25 cellular contexts compared by ENCODE assay signal in genomic region chr21:21052672-21053071, GRCh38.
"Had no signal": no experiment of that assay in that cellular context is flagged by ENCODE, and none has a peak within 500 bp of the region (broad histone marks: within the 10 kb centered on the region; RNA-seq: fewer than 3 reads in every experiment).

No MANE protein-coding gene starts in this region.

- DNase-seq: activated B cell treated with CpG ODN at 0.5 μM for 24 hours; activated CD4-positive, alpha-beta memory T cell treated with anti-CD3 and anti-CD28 coated beads for 36 hours; activated CD4-positive, alpha-beta T cell treated with anti-CD3 and anti-CD28 coated beads for 36 hours; activated CD4-positive, alpha-beta T cell treated with anti-CD3 and anti-CD28 coated beads, Interleukin-2, amount 10 ng/mL, durations not matched to agents 24 days and 14 days; activated CD8-positive, alpha-beta memory T cell treated with anti-CD3 and anti-CD28 coated beads, Interleukin-2, amount 10 ng/mL, durations not matched to agents 7 days and 5 days; activated CD8-positive, alpha-beta memory T cell treated with anti-CD3 and anti-CD28 coated beads, Interleukin-2, amount 50 U/mL, for 4 hours; activated CD8-positive, alpha-beta T cell treated with anti-CD3 and anti-CD28 coated beads, Interleukin-2, amount 10 ng/mL, durations not matched to agents 7 days and 5 days; activated effector memory CD4-positive, alpha-beta T cell treated with anti-CD3 and anti-CD28 coated beads, Interleukin-2, amount 50 U/mL, for 16 hours; activated naive CD4-positive, alpha-beta T cell treated with anti-CD3 and anti-CD28 coated beads for 36 hours; activated naive CD8-positive, alpha-beta T cell treated with anti-CD3 and anti-CD28 coated beads for 36 hours; activated naive CD8-positive, alpha-beta T cell treated with anti-CD3 and anti-CD28 coated beads, Interleukin-2, amount 50 U/mL, for 24 hours; activated T-cell treated with anti-CD3 and anti-CD28 coated beads, Interleukin-2, amount 50 U/mL, for 1 hour; activated T-cell treated with anti-CD3 and anti-CD28 coated beads, Interleukin-2, amount 50 U/mL, for 48 hours; adrenal gland; amygdala; aorta; body of pancreas; caudate nucleus; colonic mucosa; effector CD8-positive, alpha-beta T cell; foreskin fibroblast; head of caudate nucleus; T-helper 17 cell; T1000; WERI-Rb-1 had no signal

- H3K27ac ChIP-seq: adrenal gland, body of pancreas, colonic mucosa, WERI-Rb-1 had no signal

- H3K9me3 ChIP-seq: adrenal gland, body of pancreas, colonic mucosa had no signal

- H3K36me3 ChIP-seq: adrenal gland, colonic mucosa, WERI-Rb-1 had no signal

- H3K27me3 ChIP-seq: adrenal gland, body of pancreas, colonic mucosa had no signal

- H3K4me3 ChIP-seq: adrenal gland, body of pancreas, colonic mucosa had no signal

- H3K4me1 ChIP-seq: adrenal gland, body of pancreas, colonic mucosa had no signal
